8 cellular contexts compared by ENCODE assay signal in the genomic region with DNA sequence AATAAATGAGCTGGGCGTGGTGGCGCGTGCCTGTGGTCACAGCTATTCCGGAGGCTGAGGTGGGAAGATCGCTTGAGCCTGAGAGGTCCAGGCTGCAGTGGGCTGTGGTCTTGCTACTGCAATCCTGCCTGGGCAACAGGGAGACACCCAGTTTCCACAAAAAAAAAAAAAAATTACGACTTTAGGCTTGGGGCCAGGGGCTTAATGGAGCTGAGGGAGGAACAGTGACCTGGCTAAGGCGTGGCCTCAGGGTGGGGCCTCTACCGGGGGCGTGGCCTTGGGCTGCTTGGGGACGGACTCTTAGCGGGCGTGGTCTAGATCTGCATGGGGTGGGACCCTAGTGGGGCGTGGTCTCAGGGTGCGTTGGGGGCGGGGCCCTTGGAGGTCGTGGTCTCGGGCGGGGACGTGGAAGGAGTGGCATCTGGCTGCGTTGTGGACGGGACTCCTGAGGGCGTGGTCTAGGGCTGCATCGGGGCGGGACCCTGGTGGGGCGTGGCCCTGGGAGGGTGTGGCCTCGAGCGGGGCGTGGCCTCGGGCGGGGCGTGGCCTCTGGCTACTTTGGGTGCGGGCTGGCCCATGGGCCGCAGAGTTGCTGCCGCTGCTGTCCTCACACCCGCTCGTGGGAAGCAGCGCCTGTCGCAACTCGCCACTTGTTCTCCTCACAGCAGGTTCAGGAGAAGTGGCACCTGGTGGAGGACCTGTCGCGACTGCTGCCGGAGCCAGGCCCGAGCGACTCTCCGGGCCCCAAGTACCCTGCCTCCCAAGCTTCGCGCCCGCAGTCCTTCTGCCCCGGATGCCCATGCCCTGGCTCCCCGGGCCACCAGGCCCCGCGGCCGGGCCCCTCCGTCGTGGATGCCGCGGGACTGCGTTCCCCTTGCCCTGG. TPM values are rescaled to one million over a fixed set of nuclear protein-coding genes. Genes with fewer than 3 reads are reported as not detected.
DNase-seq lines count a peak whose midpoint lies in the region; ATAC-seq and TF ChIP-seq lines count a peak whose summit lies in the region.

No MANE protein-coding gene starts in this region.

- H3K4me2 ChIP-seq in fibroblast of lung (ENCODE audit: extremely low read depth, insufficient read depth, low read length): no peak overlapping the region

- H3K36me3 ChIP-seq in fibroblast of lung (ENCODE audit: control insufficient read depth, insufficient read depth, low read length) (no peaks in the 10 kb centered on the region), ovary (no peaks in the 10 kb centered on the region)

- H3K4me3 Mint-ChIP-seq in type B pancreatic cell: peak overlapping the region; percentile 63

- peak; percentile 42 for DNase-seq in DMS53 treated with DMSO at 0.1 percent for 48 hours (lab: John Stamatoyannopoulos, UW; ENCODE audit: unreplicated experiment)
- peak; percentile 68 to 100 (median 98) for DNase-seq in HUDEP-2 (lab: John Stamatoyannopoulos, UW; ENCODE audit: unreplicated experiment in 76 of 76)
- peak; percentile 99 for DNase-seq in OCI-M1 (lab: John Stamatoyannopoulos, UW)
- DNase-seq in activated CD8-positive, alpha-beta memory T cell treated with anti-CD3 and anti-CD28 coated beads, Interleukin-2, amount 50 U/mL, for 4 hours: peak; percentile 90
- peak; percentile 67 to 77 for DNase-seq in fibroblast of lung (ENCODE audit: low read depth in 2 of 2)
- DNase-seq in ovary: peak; percentile 62 to 82 (median 70)
- peak; percentile 84 for DNase-seq in type B pancreatic cell (ENCODE audit: extremely low spot score, unreplicated experiment)

- no peak for TF ChIP-seq EP300 in ovary (IDR thresholded peaks at IDR 0.05)

- H3K4me1 ChIP-seq in fibroblast of lung (ENCODE audit: control insufficient read depth, extremely low read depth, insufficient read depth, low read length): peaks cover 22% of the 10 kb centered on the region
- H3K4me1 ChIP-seq in ovary (ENCODE audit: insufficient read depth): peaks cover 15% of the 10 kb centered on the region

- ATAC-seq in GM21526 (IDR thresholded peaks at IDR 0.05; ENCODE audit: low FRiP score, unreplicated experiment): peak; percentile 63

- peaks cover 12% of the 10 kb centered on the region for H3K4me1 Mint-ChIP-seq in type B pancreatic cell (ENCODE audit: unreplicated experiment)

- H2AFZ ChIP-seq in fibroblast of lung (ENCODE audit: low read length): no peak overlapping the region

- no peak for TF ChIP-seq CTCF in fibroblast of lung (conservative IDR thresholded peaks at IDR 0.05 in 1 of 2, IDR thresholded peaks at IDR 0.05 in 1 of 2; ENCODE audit: low read depth in 1 of 2, low read length in 2 of 2)
- TF ChIP-seq CTCF in ovary (IDR thresholded peaks at IDR 0.05): no peak
- TF ChIP-seq CTCF in type B pancreatic cell (conservative IDR thresholded peaks at IDR 0.05): no peak

- H3K4me3 ChIP-seq in fibroblast of lung (replicated peaks in 1 of 4; ENCODE audit: control extremely low read depth in 1 of 4, insufficient read depth in 1 of 4, low read depth in 3 of 4, low read length in 4 of 4) (no peak overlapping the region), ovary (no peak overlapping the region)

- H3K27ac Mint-ChIP-seq in type B pancreatic cell: peak overlapping the region; percentile 83

- TF ChIP-seq POLR2A in ovary (IDR thresholded peaks at IDR 0.05): no peak

- H3K36me3 Mint-ChIP-seq in type B pancreatic cell: no peaks in the 10 kb centered on the region

- H3K9me3 ChIP-seq in fibroblast of lung (ENCODE audit: control insufficient read depth, insufficient read depth, low read depth, low read length) (no peaks in the 10 kb centered on the region), ovary (no peaks in the 10 kb centered on the region)

- H3K27me3 ChIP-seq in fibroblast of lung (ENCODE audit: control insufficient read depth, insufficient read depth, low read length): no peaks in the 10 kb centered on the region
- no peaks in the 10 kb centered on the region for H3K27me3 ChIP-seq in ovary

- H3K27ac ChIP-seq in fibroblast of lung (ENCODE audit: insufficient read depth, low read length) (no peak overlapping the region), ovary (no peak overlapping the region)

- intact Hi-C loops in ovary (cut with DNase I): no loop called here

- peaks cover 2% of the 10 kb centered on the region for H3K27me3 Mint-ChIP-seq in type B pancreatic cell

- no peak overlapping the region for H3K9ac ChIP-seq in fibroblast of lung (ENCODE audit: insufficient read depth, low read length)

- H4K20me1 ChIP-seq in fibroblast of lung (ENCODE audit: control insufficient read depth, extremely low read depth, insufficient read depth, low read length): no peaks in the 10 kb centered on the region

- H3K79me2 ChIP-seq in fibroblast of lung (ENCODE audit: control insufficient read depth, insufficient read depth, low read length): no peaks in the 10 kb centered on the region

- no peaks in the 10 kb centered on the region for H3K9me3 Mint-ChIP-seq in type B pancreatic cell

- WGBS in ovary, 3 donors: 34 to 37% (median 36%) methylated on average over 56 to 58 of the region's 58 CpGs

RNA-seq across cellular contexts. Expression of a gene that starts 5.8 kb away (rescaled TPM):
- total RNA-seq in fibroblast of lung (not detected in 2 replicates), ovary (1 to 10 TPM in 1 of 7 donors, under 1 TPM in 1, not detected in 5; 0.10 to 1.8 TPM), type B pancreatic cell (ENCODE audit: low replicate concordance) (not detected in 2 replicates)
- polyA plus RNA-seq in fibroblast of lung (not detected in 2 replicates), ovary (under 1 TPM in 1 of 2 donors, not detected in 1; 0.11 TPM)
- polyA plus RNA-seq in fibroblast of lung (2012): not detected in 2 replicates
- polyA minus RNA-seq in fibroblast of lung (ENCODE audit: low replicate concordance): not detected in 2 replicates

RNA-seq across cellular contexts. Expression of a gene that starts 9.8 kb away (rescaled TPM):
- total RNA-seq in fibroblast of lung (not detected in 2 replicates), ovary (1 to 10 TPM; 1.1 to 4.2 (median 2.4) TPM), type B pancreatic cell (ENCODE audit: low replicate concordance) (0.85 and 0.90 TPM in 2 replicates)
- polyA plus RNA-seq in fibroblast of lung (0.02 TPM in 1 of 2 replicates, not detected in the other), ovary (1 to 10 TPM in 1 of 2 donors, under 1 TPM in 1; 0.94 to 2.9 TPM)
- polyA plus RNA-seq in fibroblast of lung (2012): not detected in 2 replicates
- polyA minus RNA-seq in fibroblast of lung (ENCODE audit: low replicate concordance): not detected in 2 replicates

RNA-seq across cellular contexts. Expression of a gene that starts 11.9 kb away (rescaled TPM):
- total RNA-seq in fibroblast of lung: 0.17 and 0.26 TPM in 2 replicates
- polyA plus RNA-seq in fibroblast of lung: 1.3 TPM in 1 of 2 replicates, not detected in the other
- 2.7 TPM in 1 of 2 replicates, not detected in the other for polyA plus RNA-seq in fibroblast of lung (2012)
- 2.1 TPM in 1 of 2 replicates, not detected in the other for polyA minus RNA-seq in fibroblast of lung (ENCODE audit: low replicate concordance)
- 10 to 100 TPM in 4 of 7 donors, 1 to 10 TPM in 3; 7.2 to 26.8 (median 17.4) TPM for total RNA-seq in ovary
- polyA plus RNA-seq in ovary: 1 to 10 TPM; 1.2 to 7.2 TPM
- 94.4 and 122 TPM in 2 replicates for total RNA-seq in type B pancreatic cell (ENCODE audit: low replicate concordance)

RNA-seq across cellular contexts. Expression of a gene that starts 28.0 kb away (rescaled TPM):
- total RNA-seq in fibroblast of lung: 9.5 and 15.5 TPM in 2 replicates
- polyA plus RNA-seq in fibroblast of lung: 23.8 and 25.0 TPM in 2 replicates
- 25.2 and 27.5 TPM in 2 replicates for polyA plus RNA-seq in fibroblast of lung (2012)
- polyA minus RNA-seq in fibroblast of lung (ENCODE audit: low replicate concordance): 57.1 and 67.4 TPM in 2 replicates
- total RNA-seq in ovary: 10 to 100 TPM; 25.2 to 88.7 (median 45.8) TPM
- 10 to 100 TPM; 11.9 to 51.5 TPM for polyA plus RNA-seq in ovary
- 64.1 and 179 TPM in 2 replicates for total RNA-seq in type B pancreatic cell (ENCODE audit: low replicate concordance)

RNA-seq across cellular contexts. Expression of a gene that starts 46.4 kb away (rescaled TPM):
- total RNA-seq in fibroblast of lung (7.7 and 69.2 TPM in 2 replicates), ovary (1 to 10 TPM in 4 of 7 donors, under 1 TPM in 3; 0.35 to 4.9 (median 1.4) TPM), type B pancreatic cell (ENCODE audit: low replicate concordance) (34.4 and 41.2 TPM in 2 replicates)
- polyA plus RNA-seq in fibroblast of lung (40.6 and 138 TPM in 2 replicates), ovary (1 to 10 TPM in 1 of 2 donors, under 1 TPM in 1; 0.65 to 1.4 TPM)
- polyA plus RNA-seq in fibroblast of lung (2012): 52.7 and 151 TPM in 2 replicates
- polyA minus RNA-seq in fibroblast of lung (ENCODE audit: low replicate concordance): 125 and 169 TPM in 2 replicates

Comparison
In these comparisons a context has a peak if more than half of its experiments do, and no peak if none do; other contexts are left out.
1. DNase-seq: peak in every context shown above with its lines; median percentile 99 in OCI-M1; 98 in HUDEP-2; 90 in activated CD8-positive, alpha-beta memory T cell treated with anti-CD3 and anti-CD28 coated beads, Interleukin-2, amount 50 U/mL, for 4 hours; 84 in type B pancreatic cell; 72 in fibroblast of lung; 70 in ovary; 42 in DMS53 treated with DMSO at 0.1 percent for 48 hours.